ENCODE assay signal across 1 cellular context in the genomic region with DNA sequence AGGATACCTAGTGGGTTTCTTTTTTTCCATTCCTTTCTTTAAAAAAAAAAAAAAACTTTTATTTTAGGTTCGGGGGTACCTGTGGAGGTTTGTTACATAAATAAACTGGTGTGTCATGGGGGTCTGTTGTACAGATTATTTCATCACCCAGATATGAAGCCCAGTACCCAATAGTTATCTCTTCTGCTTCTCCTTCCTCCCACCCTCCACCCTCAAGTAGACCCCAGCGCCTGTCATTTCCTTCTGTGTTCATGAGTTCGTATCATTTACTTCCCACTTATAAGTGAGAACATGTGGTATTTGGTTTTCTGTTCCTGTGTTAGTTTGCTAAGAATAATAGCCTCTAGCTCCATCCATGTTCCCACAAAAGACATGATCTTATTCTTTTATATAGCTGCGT.
TF ChIP-seq lines count a peak whose summit lies in the region.

No MANE protein-coding gene starts in this region.

TF ChIP-seq in HepG2, 621 proteins besides CTCF, POLR2A, EP300 and RAD21 (continued from another document):
- TF ChIP-seq, protein P1, sequence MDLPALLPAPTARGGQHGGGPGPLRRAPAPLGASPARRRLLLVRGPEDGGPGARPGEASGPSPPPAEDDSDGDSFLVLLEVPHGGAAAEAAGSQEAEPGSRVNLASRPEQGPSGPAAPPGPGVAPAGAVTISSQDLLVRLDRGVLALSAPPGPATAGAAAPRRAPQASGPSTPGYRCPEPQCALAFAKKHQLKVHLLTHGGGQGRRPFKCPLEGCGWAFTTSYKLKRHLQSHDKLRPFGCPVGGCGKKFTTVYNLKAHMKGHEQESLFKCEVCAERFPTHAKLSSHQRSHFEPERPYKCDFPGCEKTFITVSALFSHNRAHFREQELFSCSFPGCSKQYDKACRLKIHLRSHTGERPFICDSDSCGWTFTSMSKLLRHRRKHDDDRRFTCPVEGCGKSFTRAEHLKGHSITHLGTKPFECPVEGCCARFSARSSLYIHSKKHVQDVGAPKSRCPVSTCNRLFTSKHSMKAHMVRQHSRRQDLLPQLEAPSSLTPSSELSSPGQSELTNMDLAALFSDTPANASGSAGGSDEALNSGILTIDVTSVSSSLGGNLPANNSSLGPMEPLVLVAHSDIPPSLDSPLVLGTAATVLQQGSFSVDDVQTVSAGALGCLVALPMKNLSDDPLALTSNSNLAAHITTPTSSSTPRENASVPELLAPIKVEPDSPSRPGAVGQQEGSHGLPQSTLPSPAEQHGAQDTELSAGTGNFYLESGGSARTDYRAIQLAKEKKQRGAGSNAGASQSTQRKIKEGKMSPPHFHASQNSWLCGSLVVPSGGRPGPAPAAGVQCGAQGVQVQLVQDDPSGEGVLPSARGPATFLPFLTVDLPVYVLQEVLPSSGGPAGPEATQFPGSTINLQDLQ (CRISPR knock-in tag; IDR thresholded peaks at IDR 0.05), result no peak
- TF ChIP-seq ZFP37 (CRISPR knock-in tag; IDR thresholded peaks at IDR 0.05; ENCODE audit: borderline replicate concordance) (no peak), RFXAP (CRISPR knock-in tag; IDR thresholded peaks at IDR 0.05; ENCODE audit: borderline replicate concordance) (no peak), ZNF350 (CRISPR knock-in tag; IDR thresholded peaks at IDR 0.05; ENCODE audit: borderline replicate concordance, low read depth) (no peak), GFI1 (CRISPR knock-in tag; IDR thresholded peaks at IDR 0.05; ENCODE audit: borderline replicate concordance) (no peak), TSC22D2 (CRISPR knock-in tag; IDR thresholded peaks at IDR 0.05; ENCODE audit: borderline replicate concordance) (no peak), MXD4 (CRISPR knock-in tag; IDR thresholded peaks at IDR 0.05) (no peak)
- TF ChIP-seq, protein P2, sequence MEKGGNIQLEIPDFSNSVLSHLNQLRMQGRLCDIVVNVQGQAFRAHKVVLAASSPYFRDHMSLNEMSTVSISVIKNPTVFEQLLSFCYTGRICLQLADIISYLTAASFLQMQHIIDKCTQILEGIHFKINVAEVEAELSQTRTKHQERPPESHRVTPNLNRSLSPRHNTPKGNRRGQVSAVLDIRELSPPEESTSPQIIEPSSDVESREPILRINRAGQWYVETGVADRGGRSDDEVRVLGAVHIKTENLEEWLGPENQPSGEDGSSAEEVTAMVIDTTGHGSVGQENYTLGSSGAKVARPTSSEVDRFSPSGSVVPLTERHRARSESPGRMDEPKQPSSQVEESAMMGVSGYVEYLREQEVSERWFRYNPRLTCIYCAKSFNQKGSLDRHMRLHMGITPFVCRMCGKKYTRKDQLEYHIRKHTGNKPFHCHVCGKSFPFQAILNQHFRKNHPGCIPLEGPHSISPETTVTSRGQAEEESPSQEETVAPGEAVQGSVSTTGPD (CRISPR knock-in tag; IDR thresholded peaks at IDR 0.05), result no peak
